In genomic region chr11:129273322-129273721, GRCh38 we compare ENCODE assay signal across 2 cellular contexts.
TF ChIP-seq lines count a peak whose summit lies in the region.

No MANE protein-coding gene starts in this region.

TF ChIP-seq in liver, 16 proteins besides CTCF, POLR2A, EP300 and RAD21 (continued from another document):
- TF ChIP-seq REST (IDR thresholded peaks at IDR 0.05) (no peak), ATF3 (IDR thresholded peaks at IDR 0.05) (no peak), FOXA1 (IDR thresholded peaks at IDR 0.05) (no peak), GABPA (IDR thresholded peaks at IDR 0.05 in 1 of 2, conservative IDR thresholded peaks at IDR 0.05 in 1 of 2) (no peak), FOXA2 (IDR thresholded peaks at IDR 0.05) (peak; percentile 30), JUND (IDR thresholded peaks at IDR 0.05) (peak in 1 of 2 donors; percentile 26), YY1 (IDR thresholded peaks at IDR 0.05) (no peak), ZBTB33 (IDR thresholded peaks at IDR 0.05) (peak; percentile 16)

TF ChIP-seq in HepG2, 621 proteins besides CTCF, POLR2A, EP300 and RAD21 (continued from another document):
- TF ChIP-seq ZNF276 (CRISPR knock-in tag; IDR thresholded peaks at IDR 0.05; ENCODE audit: low read depth) (no peak), HNRNPUL1 (IDR thresholded peaks at IDR 0.05; ENCODE audit: low read depth, low read length) (no peak), ZNF431 (CRISPR knock-in tag; IDR thresholded peaks at IDR 0.05; ENCODE audit: borderline replicate concordance, low read depth) (no peak)
TF ChIP-seq in HepG2: peak in this region for 0.
